In the genomic region with DNA sequence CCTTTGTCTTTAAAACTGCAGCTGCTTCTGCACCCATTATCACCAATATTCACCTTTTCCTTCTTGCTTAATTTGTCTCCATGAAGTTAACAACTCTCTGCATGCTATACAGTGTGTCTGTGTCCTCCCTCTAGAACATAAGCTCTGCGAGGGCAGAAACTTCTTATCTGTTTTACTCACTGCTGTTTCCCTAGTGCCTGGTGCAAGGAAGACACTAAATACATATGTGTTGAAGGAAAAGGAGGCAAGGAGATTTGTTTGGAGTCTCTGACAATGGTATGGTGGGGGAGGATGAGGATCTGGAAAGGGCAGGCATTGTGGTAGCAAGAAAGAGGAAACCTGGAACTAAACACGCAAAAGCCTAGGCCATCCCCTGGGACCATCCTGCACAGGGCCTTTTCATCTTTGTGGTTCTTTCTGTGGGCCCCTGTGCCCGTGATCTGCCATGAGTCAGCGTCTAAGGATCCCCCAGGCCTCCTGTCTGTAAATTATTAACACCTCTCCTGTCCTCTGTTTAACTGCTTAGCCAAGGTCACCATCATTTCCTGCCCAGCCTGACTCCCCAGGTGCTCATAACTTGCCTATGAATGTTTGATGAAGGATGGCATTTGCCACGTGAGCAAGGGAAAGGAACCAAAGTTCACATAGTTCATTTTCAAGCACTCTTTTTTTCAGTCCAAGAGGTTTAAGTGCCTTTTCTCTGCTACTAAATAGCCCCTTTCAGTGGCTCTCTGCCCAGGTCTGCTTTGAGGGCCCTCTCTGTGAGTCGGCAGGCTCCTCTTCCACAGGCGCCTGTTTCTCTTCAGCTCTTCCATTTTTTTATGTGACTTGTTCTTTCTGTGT, we compare ENCODE assay signal across 8 cellular contexts.
DNase-seq lines count a peak whose midpoint lies in the region; ATAC-seq and TF ChIP-seq lines count a peak whose summit lies in the region.

No MANE protein-coding gene starts in this region.

- DNase-seq in PC-3: peak; percentile 74
- peak; percentile 65 for DNase-seq in mesenchymal stem cell
- DNase-seq in T-helper 2 cell treated with Interferon-gamma antibody and Interleukin-4, amounts not matched to agents 5 μg/mL and 100 μg/mL, for 36 hours (ENCODE audit: low spot score): no peak
- no peak for DNase-seq in H9
- no peak for DNase-seq in MV-4-11 (lab: John Stamatoyannopoulos, UW)
- no peak for DNase-seq in left cardiac atrium

- H2AK5ac ChIP-seq in mesenchymal stem cell (ENCODE audit: low read length, severe bottlenecking): peak overlapping the region; percentile 100
- no peak overlapping the region for H2AK5ac ChIP-seq in H9 (ENCODE audit: insufficient read length, low read length)

- no peaks in the 10 kb centered on the region for H4K20me1 ChIP-seq in PC-3 (ENCODE audit: low read length)
- no peaks in the 10 kb centered on the region for H4K20me1 ChIP-seq in H9 (ENCODE audit: control insufficient read depth, insufficient read depth, insufficient read length)

- TF ChIP-seq CTCF in PC-3 (conservative IDR thresholded peaks at IDR 0.05; ENCODE audit: low read depth, low read length): no peak
- TF ChIP-seq CTCF in H9 (conservative IDR thresholded peaks at IDR 0.05): no peak

- no peak overlapping the region for H3K14ac ChIP-seq in mesenchymal stem cell (ENCODE audit: low read length in 2 of 2)
- no peak overlapping the region for H3K14ac ChIP-seq in H9 (ENCODE audit: insufficient read depth, low read length)

- H3K4me2 ChIP-seq in PC-3 (ENCODE audit: low read length) (peak overlapping the region; percentile 32), mesenchymal stem cell (ENCODE audit: low read length, poor library complexity, severe bottlenecking) (no peak overlapping the region), H9 (ENCODE audit: insufficient read depth, insufficient read length, low read length) (no peak overlapping the region)

- H4K91ac ChIP-seq in mesenchymal stem cell (ENCODE audit: low read length) (no peak overlapping the region), H9 (ENCODE audit: insufficient read length, low read depth, low read length) (no peak overlapping the region)

- no peak overlapping the region for H3K4me3 ChIP-seq in PC-3 (ENCODE audit: low read length)
- H3K4me3 ChIP-seq in mesenchymal stem cell (ENCODE audit: insufficient read depth in 1 of 2, low read depth in 1 of 2, low read length in 2 of 2): no peak overlapping the region

- H2BK5ac ChIP-seq in mesenchymal stem cell (ENCODE audit: low read depth, low read length, poor library complexity, severe bottlenecking): peak overlapping the region; percentile 98
- no peak overlapping the region for H2BK5ac ChIP-seq in H9 (ENCODE audit: insufficient read length, low read length)

- H3K23ac ChIP-seq in mesenchymal stem cell (ENCODE audit: low read length in 2 of 2): no peak overlapping the region
- no peak overlapping the region for H3K23ac ChIP-seq in H9 (ENCODE audit: insufficient read length, low read depth, low read length)

- no peak overlapping the region for H2BK15ac ChIP-seq in mesenchymal stem cell (ENCODE audit: low read depth, poor library complexity, severe bottlenecking)
- no peak overlapping the region for H2BK15ac ChIP-seq in H9 (ENCODE audit: low read depth, low read length)

- no peaks in the 10 kb centered on the region for H3K36me3 Mint-ChIP-seq in T-helper 2 cell treated with Interferon-gamma antibody and Interleukin-4, amounts not matched to agents 5 μg/mL and 100 μg/mL, for 36 hours (ENCODE audit: low read depth)
- H3K36me3 Mint-ChIP-seq in H9 (ENCODE audit: insufficient read depth in 1 of 3, low read depth in 3 of 3): no peaks in the 10 kb centered on the region; a peak in 1 of 7 replicates

- H4K8ac ChIP-seq in mesenchymal stem cell (ENCODE audit: low read length) (no peak overlapping the region), H9 (replicated peaks; ENCODE audit: insufficient read length, low read depth, low read length) (no peak overlapping the region)

- H3T11ph ChIP-seq in H9 (ENCODE audit: low read length): no peak overlapping the region

- peaks cover 4% of the 10 kb centered on the region for H3K27me3 Mint-ChIP-seq in T-helper 2 cell treated with Interferon-gamma antibody and Interleukin-4, amounts not matched to agents 5 μg/mL and 100 μg/mL, for 36 hours (ENCODE audit: low read depth)
- peaks cover 2% of the 10 kb centered on the region; the same call in 1 of the 2 replicates for H3K27me3 Mint-ChIP-seq in H9 (ENCODE audit: low read depth)

- H3F3A ChIP-seq in PC-3 (ENCODE audit: low read length, unreplicated experiment): no peaks in the 10 kb centered on the region

- POLR2A ChIA-PET in PC-3 (lab: Charles Lee; ENCODE audit: unreplicated experiment): no interaction called here

- H2BK12ac ChIP-seq in mesenchymal stem cell (ENCODE audit: low read length in 2 of 2): no peak overlapping the region
- no peak overlapping the region for H2BK12ac ChIP-seq in H9 (ENCODE audit: insufficient read length, low read depth, low read length)

- no peak overlapping the region for H2AFZ ChIP-seq in PC-3 (ENCODE audit: low read length)
- no peak overlapping the region for H2AFZ ChIP-seq in mesenchymal stem cell (ENCODE audit: low read depth, low read length)
- H2AFZ ChIP-seq in H9 (ENCODE audit: low read length): no peak overlapping the region

- H3K27ac ChIP-seq in PC-3 (ENCODE audit: low read length) (peak overlapping the region; percentile 78), mesenchymal stem cell (ENCODE audit: low read length, poor library complexity, severe bottlenecking) (peak overlapping the region; percentile 100), H9 (ENCODE audit: insufficient read length, low read depth, low read length) (no peak overlapping the region)

- H3K9ac ChIP-seq in PC-3 (ENCODE audit: low read length) (no peak overlapping the region), mesenchymal stem cell (ENCODE audit: low read length) (no peak overlapping the region), H9 (ENCODE audit: extremely low read depth, insufficient read length, low read length) (no peak overlapping the region)

- H3K9me3 Mint-ChIP-seq in T-helper 2 cell treated with Interferon-gamma antibody and Interleukin-4, amounts not matched to agents 5 μg/mL and 100 μg/mL, for 36 hours: no peaks in the 10 kb centered on the region
- peaks cover 0 to 3% of the 10 kb centered on the region in 2 experiments; a peak in 2 of 5 replicates for H3K9me3 Mint-ChIP-seq in H9

- H3K27me3 ChIP-seq in PC-3 (ENCODE audit: low read length) (no peaks in the 10 kb centered on the region), mesenchymal stem cell (ENCODE audit: control insufficient read depth in 1 of 2, insufficient read depth in 1 of 2, low read length in 2 of 2) (peaks cover 0 to 44% of the 10 kb centered on the region in 2 experiments), H9 (ENCODE audit: insufficient read depth, low read length) (no peaks in the 10 kb centered on the region)

- H2BK120ac ChIP-seq in mesenchymal stem cell (ENCODE audit: low read depth, low read length) (no peak overlapping the region), H9 (ENCODE audit: low read depth, low read length, poor library complexity, severe bottlenecking) (no peak overlapping the region)

- H4K5ac ChIP-seq in H9 (ENCODE audit: insufficient read length, low read depth, low read length): no peak overlapping the region

- H3K4ac ChIP-seq in mesenchymal stem cell (ENCODE audit: low read depth in 1 of 2, low read length in 2 of 2): no peak overlapping the region
- no peak overlapping the region for H3K4ac ChIP-seq in H9 (ENCODE audit: low read depth, low read length)

- 39% methylated on average over 7 of the region's 7 CpGs for WGBS in mesenchymal stem cell
- WGBS in H9 (ENCODE audit: extremely low coverage, insufficient read length, low lambda C conversion rate): no CpG with 5 or more reads among the region's 7 CpGs

- intact Hi-C loops in PC-3 (cut with micrococcal nuclease) (no loop called here), left cardiac atrium (cut with DNase I) (no loop called here)

- no peaks in the 10 kb centered on the region for H3K4me1 Mint-ChIP-seq in T-helper 2 cell treated with Interferon-gamma antibody and Interleukin-4, amounts not matched to agents 5 μg/mL and 100 μg/mL, for 36 hours (ENCODE audit: low read depth)
- H3K4me1 Mint-ChIP-seq in H9: peaks cover 13% of the 10 kb centered on the region in 2 experiments

- H2BK20ac ChIP-seq in H9 (ENCODE audit: low read depth, low read length, poor library complexity, severe bottlenecking): no peak overlapping the region

- H3K4me3 Mint-ChIP-seq in T-helper 2 cell treated with Interferon-gamma antibody and Interleukin-4, amounts not matched to agents 5 μg/mL and 100 μg/mL, for 36 hours: no peak overlapping the region
- no peak overlapping the region for H3K4me3 Mint-ChIP-seq in H9

- H3K4me1 ChIP-seq in PC-3 (ENCODE audit: insufficient read depth, low read length) (peaks cover 51% of the 10 kb centered on the region), mesenchymal stem cell (ENCODE audit: control insufficient read depth, insufficient read depth, low read depth, low read length) (peaks cover 28% of the 10 kb centered on the region), H9 (ENCODE audit: insufficient read depth, low read length) (peaks cover 12% of the 10 kb centered on the region)

- H3K9me3 ChIP-seq in PC-3 (ENCODE audit: low read length) (no peaks in the 10 kb centered on the region), mesenchymal stem cell (ENCODE audit: control insufficient read depth, low read length) (no peaks in the 10 kb centered on the region), H9 (ENCODE audit: control insufficient read depth, low read depth, low read length) (no peaks in the 10 kb centered on the region)

- no peaks in the 10 kb centered on the region for H3K23me2 ChIP-seq in H9 (ENCODE audit: insufficient read length, low read depth, low read length, poor library complexity, severe bottlenecking)

- no peak overlapping the region for H3K27ac Mint-ChIP-seq in T-helper 2 cell treated with Interferon-gamma antibody and Interleukin-4, amounts not matched to agents 5 μg/mL and 100 μg/mL, for 36 hours
- H3K27ac Mint-ChIP-seq in H9: peak overlapping the region in 1 of 3 experiments; percentile 45; a peak in 1 of 7 replicates

- H3K56ac ChIP-seq in H9 (ENCODE audit: insufficient read length, low read depth, low read length): no peak overlapping the region

- no peaks in the 10 kb centered on the region for H3K79me1 ChIP-seq in mesenchymal stem cell (replicated peaks; ENCODE audit: low read length, poor library complexity, severe bottlenecking)
- H3K79me1 ChIP-seq in H9 (ENCODE audit: insufficient read depth, low read depth, low read length, poor library complexity, severe bottlenecking): no peaks in the 10 kb centered on the region

- H3K36me3 ChIP-seq in PC-3 (ENCODE audit: low read depth, low read length) (no peaks in the 10 kb centered on the region), mesenchymal stem cell (ENCODE audit: control insufficient read depth in 1 of 2, insufficient read depth in 2 of 2, low read depth in 1 of 2, low read length in 2 of 2) (no peaks in the 10 kb centered on the region)

- no peaks in the 10 kb centered on the region for H3K79me2 ChIP-seq in PC-3 (ENCODE audit: low read length)
- no peaks in the 10 kb centered on the region for H3K79me2 ChIP-seq in H9 (ENCODE audit: insufficient read depth, low read length)

- no TSS peak for BruUV-seq in PC-3 (replicated peaks; lab: Mats Ljungman, UMichigan)

- peak; percentile 87 for ATAC-seq in GM18870 (IDR thresholded peaks at IDR 0.05; ENCODE audit: unreplicated experiment)
- ATAC-seq in HG02970 (IDR thresholded peaks at IDR 0.05; ENCODE audit: low FRiP score, unreplicated experiment): peak; percentile 89
- ATAC-seq in PC-3: peak; percentile 68
- ATAC-seq in left cardiac atrium: no peak

- no peaks in the 10 kb centered on the region for H3K9me2 ChIP-seq in PC-3 (replicated peaks; ENCODE audit: low read length)

- CTCF ChIA-PET in PC-3 (lab: Charles Lee): no interaction called here

- H3K18ac ChIP-seq in mesenchymal stem cell (ENCODE audit: low read depth in 1 of 2, low read length in 2 of 2) (no peak overlapping the region), H9 (ENCODE audit: insufficient read length, low read depth, low read length) (no peak overlapping the region)

Comparison
In these comparisons a context has a peak if more than half of its experiments do, and no peak if none do; other contexts are left out.
1. ATAC-seq: peak in GM18870 (single experiment), HG02970 (single experiment) and PC-3 (single experiment); none in left cardiac atrium (0 of 2).
2. DNase-seq: peak in PC-3 (single experiment) and mesenchymal stem cell (single experiment); none in T-helper 2 cell treated with Interferon-gamma antibody and Interleukin-4, amounts not matched to agents 5 μg/mL and 100 μg/mL, for 36 hours (single experiment), H9 (single experiment), MV-4-11 (single experiment) and left cardiac atrium (single experiment).